Comparison of ENCODE assay signal across 25 cellular contexts in the genomic region with DNA sequence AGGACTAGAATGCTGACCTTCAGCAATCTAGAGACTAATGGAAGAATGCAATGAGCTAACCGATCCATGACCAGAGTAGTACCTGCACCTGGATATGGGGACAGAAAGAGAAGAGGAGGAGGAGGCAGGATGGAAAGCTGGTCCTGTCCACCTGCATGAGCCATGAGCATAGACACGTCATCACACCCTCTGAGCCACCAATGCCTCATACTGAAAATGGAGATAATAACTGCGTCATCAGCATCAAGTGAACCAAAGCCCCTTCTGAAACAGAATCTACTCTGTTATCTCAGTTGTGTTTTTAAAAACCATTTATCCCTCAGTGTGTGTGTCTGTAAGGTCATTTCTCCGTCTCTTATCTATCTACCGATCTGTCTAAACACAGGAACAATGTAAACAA.
"Had no signal": no experiment of that assay in that cellular context is flagged by ENCODE, and none has a peak within 500 bp of the region (broad histone marks: within the 10 kb centered on the region; RNA-seq: fewer than 3 reads in every experiment).

No MANE protein-coding gene starts in this region.

- ATAC-seq: mucosa of descending colon; naive thymus-derived CD4-positive, alpha-beta T cell; natural killer cell treated with Interleukin-12 subunit alpha and Interleukin-12 subunit beta and Interleukin-15 and Interleukin-18, amount 100 ng/mL, for 72 hours; pancreas; right cardiac atrium; stimulated activated memory B cell treated with anti-CD40 and anti-IgM and Interleukin-4, amounts not matched to agents 10 μg/mL and 1 μg/mL and 100 μg/mL, for 72 hours; stimulated activated naive CD8-positive, alpha-beta T cell treated with anti-CD3 and anti-CD28 coated beads, Interleukin-15, amount 100 ng/mL, for 72 hours had no signal

- H3K9me3 ChIP-seq: left ventricle myocardium inferior, mucosa of descending colon, pancreas, prostate gland, sigmoid colon, spleen, tibial nerve, uterus had no signal

- H3K27me3 Mint-ChIP-seq: stimulated activated memory B cell treated with anti-CD40 and anti-IgM and Interleukin-4, amounts not matched to agents 10 μg/mL and 1 μg/mL and 100 μg/mL, for 72 hours; stimulated activated naive CD8-positive, alpha-beta T cell treated with anti-CD3 and anti-CD28 coated beads, Interleukin-15, amount 100 ng/mL, for 72 hours had no signal

- H3K4me3 Mint-ChIP-seq: immature natural killer cell; mesothelial cell of epicardium; naive thymus-derived CD4-positive, alpha-beta T cell; natural killer cell treated with Interleukin-12 subunit alpha and Interleukin-12 subunit beta and Interleukin-15 and Interleukin-18, amount 100 ng/mL, for 72 hours; stimulated activated memory B cell treated with anti-CD40 and anti-IgM and Interleukin-4, amounts not matched to agents 10 μg/mL and 1 μg/mL and 100 μg/mL, for 72 hours; stimulated activated naive CD8-positive, alpha-beta T cell treated with anti-CD3 and anti-CD28 coated beads, Interleukin-15, amount 100 ng/mL, for 72 hours; type B pancreatic cell had no signal

- H3K4me1 Mint-ChIP-seq: immature natural killer cell; stimulated activated memory B cell treated with anti-CD40 and anti-IgM and Interleukin-4, amounts not matched to agents 10 μg/mL and 1 μg/mL and 100 μg/mL, for 72 hours had no signal

- DNase-seq: hypothalamus; immature natural killer cell; kidney; left ventricle myocardium inferior; mesendoderm; mucosa of descending colon; naive thymus-derived CD4-positive, alpha-beta T cell; pancreas; retina; right cardiac atrium; small intestine; spleen; stimulated activated CD4-positive, alpha-beta T cell treated with anti-CD3 and anti-CD28 coated beads, Interleukin-4, amount 100 ng/mL, for 24 hours; stimulated activated naive CD4-positive, alpha-beta T cell treated with Interleukin-2 at 50 U/mL for 16 hours; stimulated activated naive CD8-positive, alpha-beta T cell treated with anti-CD3 and anti-CD28 coated beads, Interleukin-15, amount 100 ng/mL, for 72 hours; substantia nigra; uterus had no signal

- H3K27ac ChIP-seq: pancreas, prostate gland, sigmoid colon, spleen, tibial nerve, uterus had no signal

- H3K4me3 ChIP-seq: left ventricle myocardium inferior, lung, mucosa of descending colon, pancreas, prostate gland, sigmoid colon, spleen, tibial nerve, uterus had no signal

- H3K27ac Mint-ChIP-seq: immature natural killer cell; mesothelial cell of epicardium; naive thymus-derived CD4-positive, alpha-beta T cell; natural killer cell treated with Interleukin-12 subunit alpha and Interleukin-12 subunit beta and Interleukin-15 and Interleukin-18, amount 100 ng/mL, for 72 hours; stimulated activated memory B cell treated with anti-CD40 and anti-IgM and Interleukin-4, amounts not matched to agents 10 μg/mL and 1 μg/mL and 100 μg/mL, for 72 hours; type B pancreatic cell had no signal

- H3K36me3 Mint-ChIP-seq: immature natural killer cell; mesothelial cell of epicardium; naive thymus-derived CD4-positive, alpha-beta T cell; natural killer cell treated with Interleukin-12 subunit alpha and Interleukin-12 subunit beta and Interleukin-15 and Interleukin-18, amount 100 ng/mL, for 72 hours; stimulated activated memory B cell treated with anti-CD40 and anti-IgM and Interleukin-4, amounts not matched to agents 10 μg/mL and 1 μg/mL and 100 μg/mL, for 72 hours; type B pancreatic cell had no signal

- H3K9me3 Mint-ChIP-seq: immature natural killer cell; mesothelial cell of epicardium; natural killer cell treated with Interleukin-12 subunit alpha and Interleukin-12 subunit beta and Interleukin-15 and Interleukin-18, amount 100 ng/mL, for 72 hours; stimulated activated naive CD8-positive, alpha-beta T cell treated with anti-CD3 and anti-CD28 coated beads, Interleukin-15, amount 100 ng/mL, for 72 hours; type B pancreatic cell had no signal

- H3K27me3 ChIP-seq: pancreas, sigmoid colon, tibial nerve, uterus had no signal

- H3K36me3 ChIP-seq: left ventricle myocardium inferior, pancreas, prostate gland, sigmoid colon, spleen, tibial nerve, uterus had no signal
